Comparison of ENCODE assay signal across 1 cellular context in genomic region chr11:74717211-74717997, GRCh38.
TF ChIP-seq lines count a peak whose summit lies in the region.

No MANE protein-coding gene starts in this region.

TF ChIP-seq in IMR-90, 13 proteins besides CTCF, POLR2A, EP300 and RAD21:
- TF ChIP-seq FOS (IDR thresholded peaks at IDR 0.05; ENCODE audit: low read depth, low read length) (no peak), RFX5 (IDR thresholded peaks at IDR 0.05; ENCODE audit: low read depth, low read length) (no peak), CEBPB (IDR thresholded peaks at IDR 0.05; ENCODE audit: low read depth, low read length) (no peak), MXI1 (IDR thresholded peaks at IDR 0.05; ENCODE audit: borderline replicate concordance, low read depth, low read length) (no peak), MAFK (IDR thresholded peaks at IDR 0.05; ENCODE audit: low read depth, low read length) (no peak), ELK1 (IDR thresholded peaks at IDR 0.05; ENCODE audit: borderline replicate concordance, low read depth, low read length) (no peak), MAZ (IDR thresholded peaks at IDR 0.05; ENCODE audit: borderline replicate concordance, low read depth, low read length) (no peak), BHLHE40 (IDR thresholded peaks at IDR 0.05; ENCODE audit: low read depth, low read length) (no peak), USF2 (IDR thresholded peaks at IDR 0.05; ENCODE audit: low read depth, low read length) (no peak), RCOR1 (IDR thresholded peaks at IDR 0.05; ENCODE audit: insufficient replicate concordance, low read length) (no peak), NFE2L2 (IDR thresholded peaks at IDR 0.05; ENCODE audit: low read depth, low read length) (no peak), CHD1 (IDR thresholded peaks at IDR 0.05; ENCODE audit: low read depth, low read length) (no peak), SMC3 (IDR thresholded peaks at IDR 0.05; ENCODE audit: low read depth, low read length) (no peak)
